Comparison of ENCODE assay signal across 8 cellular contexts in the genomic region with DNA sequence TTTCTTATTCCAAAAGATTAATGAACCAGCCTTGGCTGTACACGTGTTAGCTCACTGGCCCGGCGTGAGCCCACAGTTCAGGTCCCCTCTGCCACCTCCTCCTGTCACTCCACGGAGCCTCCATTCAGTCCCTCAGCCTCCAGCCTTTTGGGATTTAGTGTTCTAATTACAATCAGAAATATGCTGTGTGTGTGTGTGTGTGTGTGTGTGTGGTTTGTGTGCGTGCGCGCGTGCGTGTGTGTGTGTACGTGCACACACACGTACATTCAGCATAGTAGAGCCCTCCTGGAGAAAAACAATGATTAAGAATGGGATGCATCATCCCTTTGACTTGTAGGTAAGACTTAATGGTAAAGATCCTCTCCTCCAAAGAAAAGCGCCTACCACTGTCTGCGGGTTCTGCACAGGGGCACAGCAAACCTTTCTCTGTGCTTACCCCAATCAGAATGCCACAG. TPM values are rescaled to one million over a fixed set of nuclear protein-coding genes. Genes with fewer than 3 reads are reported as not detected.
A peak's percentile ranks its signal among the peaks of the same experiment; 100 is the strongest.
DNase-seq lines count a peak whose midpoint lies in the region; ATAC-seq and TF ChIP-seq lines count a peak whose summit lies in the region.

No MANE protein-coding gene starts in this region.

- CTCF ChIA-PET in BJ (lab: Yijun Ruan, JAX) (interaction anchor here (1.3 to 1.5 kb wide), 2 partner anchors 12 to 82 kb away, joined by 3 to 4 read pairs; no protein-coding TSS in a partner anchor), PC-9 (lab: Charles Lee) (no interaction called here)

- H3K27ac ChIP-seq in PC-9 (no peak overlapping the region), neuronal stem cell (replicated peaks; ENCODE audit: low read length) (no peak overlapping the region), Karpas-422 (ENCODE audit: low read length) (no peak overlapping the region)

- no peak overlapping the region for H2BK15ac ChIP-seq in neuronal stem cell (ENCODE audit: low read length)

- no peak overlapping the region for H4K91ac ChIP-seq in neuronal stem cell (ENCODE audit: low read depth, low read length, poor library complexity)

- H3K79me2 ChIP-seq in PC-9 (ENCODE audit: low read depth) (no peaks in the 10 kb centered on the region), Karpas-422 (ENCODE audit: low read length) (no peaks in the 10 kb centered on the region)

- H3K18ac ChIP-seq in neuronal stem cell (ENCODE audit: low read length) = no peak overlapping the region

- H2BK12ac ChIP-seq in neuronal stem cell (ENCODE audit: low read length) = no peak overlapping the region

- H3K4me3 ChIP-seq in BJ (ENCODE audit: low read depth, low read length) (peak overlapping the region; percentile 47), PC-9 (no peak overlapping the region), epithelial cell of esophagus (ENCODE audit: low read length) (peak overlapping the region; percentile 55), neuronal stem cell (ENCODE audit: low read length in 2 of 2) (peak overlapping the region; percentile 44 to 78), Karpas-422 (ENCODE audit: low read length) (no peak overlapping the region)

- H3K14ac ChIP-seq in neuronal stem cell (ENCODE audit: low read length) = no peak overlapping the region

- H3K4me1 ChIP-seq in PC-9 (replicated peaks; ENCODE audit: insufficient read depth) (peaks cover 20% of the 10 kb centered on the region), neuronal stem cell (ENCODE audit: control insufficient read depth in 2 of 2, insufficient read depth in 1 of 2, low read depth in 1 of 2, low read length in 2 of 2) (peaks cover 12 to 27% of the 10 kb centered on the region in 2 donors), Karpas-422 (ENCODE audit: low read length) (no peaks in the 10 kb centered on the region)

- WGBS in neuronal stem cell (ENCODE audit: extremely low coverage in 2 of 2, insufficient read length in 2 of 2, insufficient replicate concordance in 1 of 2), 2 donors = no CpG with 5 or more reads among the region's 13 CpGs

- H2BK120ac ChIP-seq in neuronal stem cell (ENCODE audit: low read depth, low read length) = no peak overlapping the region

- no peaks in the 10 kb centered on the region; the same call in 1 of the 2 replicates for H3F3A ChIP-seq in PC-9 (ENCODE audit: insufficient read depth, low read depth)

- no TSS peak for BruUV-seq in PC-9 (replicated peaks; lab: Mats Ljungman, UMichigan)

- no peak overlapping the region for H2AK5ac ChIP-seq in neuronal stem cell (ENCODE audit: low read depth, low read length)

- H3K36me3 ChIP-seq in BJ (ENCODE audit: control insufficient read depth, insufficient read depth, low read length) (no peaks in the 10 kb centered on the region), PC-9 (ENCODE audit: low read depth) (no peaks in the 10 kb centered on the region), neuronal stem cell (replicated peaks in 1 of 2; ENCODE audit: control insufficient read depth in 2 of 2, insufficient read depth in 2 of 2, low read length in 2 of 2) (no peaks in the 10 kb centered on the region), Karpas-422 (ENCODE audit: insufficient read depth, low read length) (no peaks in the 10 kb centered on the region)

- H3K27me3 ChIP-seq in BJ (ENCODE audit: control insufficient read depth, insufficient read depth, low read length) (no peaks in the 10 kb centered on the region), PC-9 (ENCODE audit: insufficient read depth, low read depth) (no peaks in the 10 kb centered on the region), neuronal stem cell (ENCODE audit: control insufficient read depth in 3 of 3, insufficient read depth in 3 of 3, low read depth in 1 of 3, low read length in 3 of 3) (peaks cover 0 to 41% (median 24%) of the 10 kb centered on the region in 3 experiments), Karpas-422 (ENCODE audit: low read length) (no peaks in the 10 kb centered on the region)

- H3K79me1 ChIP-seq in neuronal stem cell (ENCODE audit: low read depth, low read length) = no peaks in the 10 kb centered on the region

- H3K23ac ChIP-seq in neuronal stem cell (ENCODE audit: low read depth, low read length, poor library complexity) = no peak overlapping the region

- H4K20me1 ChIP-seq in PC-9 (ENCODE audit: insufficient read depth) (no peaks in the 10 kb centered on the region), Karpas-422 (ENCODE audit: insufficient read depth, low read depth, low read length) (no peaks in the 10 kb centered on the region)

- DNase-seq in BJ (ENCODE audit: low read depth) (no peak), PC-9 (no peak), epithelial cell of esophagus (ENCODE audit: low read depth) (peak; percentile 58), neuronal stem cell (ENCODE audit: low spot score) (no peak), Karpas-422 (no peak)

- H4K8ac ChIP-seq in neuronal stem cell (ENCODE audit: low read depth, low read length) = no peak overlapping the region

- no peak overlapping the region for H2BK5ac ChIP-seq in neuronal stem cell (ENCODE audit: low read length)

- H3K4ac ChIP-seq in neuronal stem cell (ENCODE audit: low read length) = no peak overlapping the region

- ATAC-seq in GM19328 (IDR thresholded peaks at IDR 0.05; ENCODE audit: unreplicated experiment) = no peak
- ATAC-seq in HG02571 (IDR thresholded peaks at IDR 0.05; ENCODE audit: unreplicated experiment) = no peak
- ATAC-seq in HG03045 (IDR thresholded peaks at IDR 0.05; ENCODE audit: unreplicated experiment) = no peak

- no peak overlapping the region for H3K9ac ChIP-seq in neuronal stem cell (ENCODE audit: low read depth, low read length, poor library complexity)
- no peak overlapping the region for H3K9ac ChIP-seq in Karpas-422 (ENCODE audit: low read length)

- H3K9me2 ChIP-seq in PC-9 (ENCODE audit: insufficient read depth) (no peaks in the 10 kb centered on the region), Karpas-422 (replicated peaks; ENCODE audit: insufficient read depth, low read length) (no peaks in the 10 kb centered on the region)

- H2AFZ ChIP-seq in PC-9 (no peak overlapping the region), neuronal stem cell (ENCODE audit: low read length) (peak overlapping the region; percentile 95), Karpas-422 (ENCODE audit: low read length) (no peak overlapping the region)

- POLR2A ChIA-PET in BJ (lab: Charles Lee) = no interaction called here
- POLR2A ChIA-PET in PC-9 (lab: Charles Lee; ENCODE audit: unreplicated experiment) = no interaction called here

- TF ChIP-seq CTCF in BJ (IDR thresholded peaks at IDR 0.05; ENCODE audit: insufficient read depth, low read depth, low read length) (no peak), PC-9 (conservative IDR thresholded peaks at IDR 0.05) (no peak), epithelial cell of esophagus (IDR thresholded peaks at IDR 0.05; ENCODE audit: insufficient read depth, low read depth, low read length, missing control alignments) (no peak)

- H3K4me2 ChIP-seq in PC-9 (peak overlapping the region; percentile 64; the same call in 1 of the 2 replicates), neuronal stem cell (ENCODE audit: insufficient read depth, low read length, poor library complexity, severe bottlenecking) (no peak overlapping the region), Karpas-422 (ENCODE audit: low read depth, low read length, poor library complexity, severe bottlenecking) (no peak overlapping the region)

- intact Hi-C loops in PC-9 (cut with micrococcal nuclease; ENCODE audit: unreplicated experiment) = no loop called here

- H3K9me3 ChIP-seq in PC-9 (ENCODE audit: insufficient read depth, low read depth) (no peaks in the 10 kb centered on the region), neuronal stem cell (replicated peaks in 1 of 2; ENCODE audit: control insufficient read depth in 2 of 2, insufficient read depth in 1 of 2, low read depth in 1 of 2, low read length in 2 of 2) (no peaks in the 10 kb centered on the region), Karpas-422 (ENCODE audit: low read length) (no peaks in the 10 kb centered on the region)

RNA-seq across cellular contexts. Expression of a gene that starts 0.8 kb away (rescaled TPM):
- polyA plus RNA-seq in BJ (2011; rRNA removed) = 13.1 and 16.9 TPM in 2 replicates
- polyA minus RNA-seq in BJ (2011; rRNA and poly(A)+ RNA removed) = 4.7 and 5.8 TPM in 2 replicates
- 3.8 and 4.6 TPM in 2 replicates for total RNA-seq in PC-9 (2021)
- polyA plus RNA-seq in neuronal stem cell (2013, experiment 1 of 2) = 0.43 TPM
- 0.46 TPM for polyA plus RNA-seq in neuronal stem cell (2013, experiment 2 of 2)
- total RNA-seq in Karpas-422 (2014; rRNA removed; shearing (Covaris generic); ENCODE audit: low replicate concordance) = not detected in 2 replicates

Comparison
In these comparisons a context has a peak if more than half of its experiments do, and no peak if none do; other contexts are left out.
1. H3K4me3 ChIP-seq: peak in BJ (single experiment), epithelial cell of esophagus (single experiment) and neuronal stem cell (2 of 2); none in PC-9 (single experiment) and Karpas-422 (single experiment).